In genomic region chr18:25349131-25349925, GRCh38 we compare ENCODE assay signal across 8 cellular contexts. TPM values are rescaled to one million over a fixed set of nuclear protein-coding genes. Genes with fewer than 3 reads are reported as not detected.
DNase-seq lines count a peak whose midpoint lies in the region; ATAC-seq, FAIRE-seq and TF ChIP-seq lines count a peak whose summit lies in the region.

No MANE protein-coding gene starts in this region.

- TF ChIP-seq EP300 in tibial nerve (IDR thresholded peaks at IDR 0.05) = peak in 1 of 2 donors; percentile 16

- H2AFZ ChIP-seq in endothelial cell of umbilical vein (ENCODE audit: low read depth, low read length) = peak overlapping the region; percentile 3

- intact Hi-C loops in endothelial cell of umbilical vein (cut with micrococcal nuclease) = loop anchor here (1.0 kb wide), 1 partner anchor 39 kb away; no protein-coding TSS in a partner anchor

- peaks cover 74% of the 10 kb centered on the region for H3K79me2 ChIP-seq in endothelial cell of umbilical vein (ENCODE audit: control insufficient read depth, insufficient read depth, low read length)

- BruUV-seq in endothelial cell of umbilical vein (replicated peaks; lab: Mats Ljungman, UMichigan) = TSS peak; percentile 4

- H3K9ac ChIP-seq in endothelial cell of umbilical vein (replicated peaks; ENCODE audit: extremely low read depth, insufficient read depth, low read length) = peak overlapping the region; percentile 100

- CTCF ChIA-PET in endothelial cell of umbilical vein (lab: Charles Lee) = no interaction called here

- no peak for ATAC-seq in HG02623 (IDR thresholded peaks at IDR 0.05; ENCODE audit: unreplicated experiment)

- FAIRE-seq in endothelial cell of umbilical vein (lab: Jason Lieb, UNC) = peak; percentile 71

- dilution Hi-C loops in endothelial cell of umbilical vein (cut with MboI; ENCODE audit: extremely low pct_ligation_motif_present, low sequenced_read_pairs) = no loop called here

- H3K27ac ChIP-seq in SJSA1 = no peak overlapping the region
- H3K27ac ChIP-seq in endothelial cell of umbilical vein (ENCODE audit: insufficient read depth, low read depth, low read length) = peak overlapping the region; percentile 98
- H3K27ac ChIP-seq in tibial nerve = peak overlapping the region; percentile 78 to 95 (median 86)

- H4K20me1 ChIP-seq in endothelial cell of umbilical vein (replicated peaks; ENCODE audit: control insufficient read depth, extremely low read depth, insufficient read depth, low read length) = peaks cover 16% of the 10 kb centered on the region

- peaks cover 77% of the 10 kb centered on the region for H3K27me3 ChIP-seq in SJSA1 (replicated peaks)
- H3K27me3 ChIP-seq in endothelial cell of umbilical vein (ENCODE audit: control insufficient read depth in 2 of 2, insufficient read depth in 2 of 2, low read length in 2 of 2) = no peaks in the 10 kb centered on the region
- peaks cover 62% of the 10 kb centered on the region for H3K27me3 ChIP-seq in mononuclear cell (ENCODE audit: insufficient read depth, low read length)
- H3K27me3 ChIP-seq in tibial nerve = peaks cover 0 to 14% of the 10 kb centered on the region in 2 donors

- TF ChIP-seq CTCF in endothelial cell of umbilical vein (IDR thresholded peaks at IDR 0.05; ENCODE audit: extremely low read depth in 1 of 2, insufficient read depth in 1 of 2, low read depth in 1 of 2, low read length in 2 of 2) (no peak), tibial nerve (IDR thresholded peaks at IDR 0.05) (no peak)

- H3K4me1 ChIP-seq in SJSA1 (replicated peaks) (peaks cover 26% of the 10 kb centered on the region), endothelial cell of umbilical vein (ENCODE audit: control insufficient read depth, extremely low read depth, insufficient read depth, low read length) (peaks cover 38% of the 10 kb centered on the region), mononuclear cell (ENCODE audit: insufficient read depth, low read length) (peaks cover 29% of the 10 kb centered on the region), tibial nerve (peaks cover 0 to 35% (median 7%) of the 10 kb centered on the region in 4 donors)

- H3K4me3 ChIP-seq in SJSA1 (peak overlapping the region; percentile 52), endothelial cell of umbilical vein (replicated peaks in 1 of 3; ENCODE audit: insufficient read depth in 1 of 3, low read depth in 1 of 3, low read length in 3 of 3) (peak overlapping the region; percentile 90 to 100 (median 99)), mononuclear cell (ENCODE audit: low read length) (peak overlapping the region; percentile 27), tibial nerve (peak overlapping the region; percentile 54 to 82 (median 73))

- POLR2A ChIA-PET in endothelial cell of umbilical vein (lab: Charles Lee) = interaction anchor here (0.7 kb wide), 1 partner anchor 121 kb away, joined by 4 read pairs; no protein-coding TSS in a partner anchor

- peak overlapping the region; percentile 98 for H3K4me2 ChIP-seq in endothelial cell of umbilical vein (ENCODE audit: insufficient read depth, low read length)

- WGBS in tibial nerve, 2 donors = 4 to 5% methylated on average over 43 to 55 of the region's 78 CpGs

- TF ChIP-seq POLR2A in endothelial cell of umbilical vein (IDR thresholded peaks at IDR 0.05; ENCODE audit: low read depth, low read length) (no peak), tibial nerve (IDR thresholded peaks at IDR 0.05) (no peak)

- H3K9me3 ChIP-seq in SJSA1 (replicated peaks) = no peaks in the 10 kb centered on the region
- no peaks in the 10 kb centered on the region for H3K9me3 ChIP-seq in endothelial cell of umbilical vein (replicated peaks; ENCODE audit: control insufficient read depth, insufficient read depth, low read length)
- no peaks in the 10 kb centered on the region for H3K9me3 ChIP-seq in mononuclear cell (ENCODE audit: low read depth, low read length)
- H3K9me3 ChIP-seq in tibial nerve = no peaks in the 10 kb centered on the region

- H3K36me3 ChIP-seq in SJSA1 (no peaks in the 10 kb centered on the region), endothelial cell of umbilical vein (ENCODE audit: control insufficient read depth in 2 of 2, extremely low read depth in 1 of 2, insufficient read depth in 2 of 2, low read length in 2 of 2) (no peaks in the 10 kb centered on the region), tibial nerve (no peaks in the 10 kb centered on the region)

- DNase-seq in GDM1 (lab: John Stamatoyannopoulos, UW) (peak; percentile 65), SJSA1 (ENCODE audit: low read depth in 1 of 2, low spot score in 2 of 2) (peak in 1 of 2 experiments; percentile 6), endothelial cell of umbilical vein (ENCODE audit: low read depth, low spot score) (peak; percentile 58), tibial nerve (ENCODE audit: low spot score in 2 of 2) (no peak), NCI-H2029 (lab: John Stamatoyannopoulos, UW) (no peak), NCI-H510A treated with DMSO at 0.1 percent for 48 hours (lab: John Stamatoyannopoulos, UW) (no peak)

- H3K9me1 ChIP-seq in endothelial cell of umbilical vein (replicated peaks; ENCODE audit: control insufficient read depth, extremely low read depth, insufficient read depth, low read length) = peaks cover 4% of the 10 kb centered on the region

TF ChIP-seq in endothelial cell of umbilical vein, 7 proteins besides CTCF, POLR2A, EP300 and RAD21:
- TF ChIP-seq MAX (IDR thresholded peaks at IDR 0.05; ENCODE audit: insufficient read depth, insufficient read length) = no peak
- peak; percentile 66 for TF ChIP-seq POLR2AphosphoS5 (IDR thresholded peaks at IDR 0.05; ENCODE audit: insufficient read depth, low read depth, low read length)
- TF ChIP-seq MYC (IDR thresholded peaks at IDR 0.05; ENCODE audit: low read depth, low read length) = no peak

RNA-seq across cellular contexts. Expression of gene ZNF521, which starts 2.6 kb away (rescaled TPM):
- 0.16 and 0.34 TPM in 2 replicates for total RNA-seq in SJSA1 (2014; rRNA removed; shearing (Covaris generic))
- total RNA-seq in endothelial cell of umbilical vein = 166 and 168 TPM in 2 replicates
- polyA plus RNA-seq in endothelial cell of umbilical vein = 90.8 and 111 TPM in 2 replicates
- 149 and 168 TPM in 2 replicates for polyA plus RNA-seq in endothelial cell of umbilical vein (2011; cell fraction: cytosol; rRNA removed)
- 253 and 280 TPM in 2 replicates for polyA plus RNA-seq in endothelial cell of umbilical vein (2011; cell fraction: nucleus; rRNA removed)
- 50.5 and 58.7 TPM in 2 replicates for polyA plus RNA-seq in endothelial cell of umbilical vein (2012)
- polyA minus RNA-seq in endothelial cell of umbilical vein = 494 and 502 TPM in 2 replicates
- not detected for polyA minus RNA-seq in endothelial cell of umbilical vein (2011; cell fraction: cytosol; rRNA and poly(A)+ RNA removed)
- 1,104 and 1,171 TPM in 2 replicates for polyA minus RNA-seq in endothelial cell of umbilical vein (2011; cell fraction: nucleus; rRNA and poly(A)+ RNA removed)
- total RNA-seq in mononuclear cell = 1.0 TPM
- total RNA-seq in tibial nerve = 10 to 100 TPM; 32.7 to 66.3 (median 43.4) TPM

Comparison
In these comparisons a context has a peak if more than half of its experiments do, and no peak if none do; other contexts are left out.
1. DNase-seq: peak in GDM1 (single experiment) and endothelial cell of umbilical vein (single experiment); none in tibial nerve (0 of 2), NCI-H2029 (single experiment) and NCI-H510A treated with DMSO at 0.1 percent for 48 hours (single experiment).
2. H3K4me3 ChIP-seq: peak in every context shown above with its lines; median percentile 99 in endothelial cell of umbilical vein; 73 in tibial nerve; 52 in SJSA1; 27 in mononuclear cell.
3. RNA of gene ZNF521, which starts 2.6 kb away (total RNA-seq): 166 to 168 TPM in endothelial cell of umbilical vein and 32.7 to 66.3 TPM in tibial nerve; 1.0 TPM in mononuclear cell (single experiment) and 0.16 to 0.34 TPM in SJSA1; every median in the first group is over 10 times any median in the second.